ENCODE assay signal across 14 cellular contexts in the genomic region with DNA sequence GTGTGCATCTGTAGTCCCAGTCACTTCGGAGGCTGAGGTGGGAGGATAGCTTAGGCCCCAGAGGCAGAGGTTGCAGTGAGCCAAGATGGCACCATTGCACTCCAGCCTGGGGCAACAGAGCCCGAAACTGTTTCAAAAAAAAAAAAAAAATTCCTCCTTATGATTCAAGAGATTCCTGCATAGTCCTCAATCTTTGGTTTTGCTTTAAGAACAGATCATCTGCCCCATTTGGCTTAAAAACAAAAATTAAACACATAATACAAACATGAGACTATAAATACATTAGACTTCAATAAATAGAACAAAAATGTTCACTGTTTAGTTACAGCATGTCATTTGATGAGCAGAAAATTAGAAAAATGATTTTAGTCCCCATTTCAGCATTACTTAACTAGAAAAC.
A peak's percentile ranks its signal among the peaks of the same experiment; 100 is the strongest.
DNase-seq lines count a peak whose midpoint lies in the region; ATAC-seq and TF ChIP-seq lines count a peak whose summit lies in the region.
"Had no signal": no experiment of that assay in that cellular context is flagged by ENCODE, and none has a peak within 500 bp of the region (broad histone marks: within the 10 kb centered on the region; RNA-seq: fewer than 3 reads in every experiment).

No MANE protein-coding gene starts in this region.

- H4K20me1 ChIP-seq in hepatocyte (ENCODE audit: insufficient read depth, poor library complexity, severe bottlenecking), result no peaks in the 10 kb centered on the region

- peak; percentile 28 for DNase-seq in AG10803 (ENCODE audit: low read depth)
- no peak for DNase-seq in SK-N-MC (ENCODE audit: low read depth, low spot score)
- DNase-seq in hepatocyte (ENCODE audit: low spot score), result no peak
- no peak for DNase-seq in testis
- DNase-seq in SIG-M5 treated with dmso at 0.1 percent for 504 hours (lab: John Stamatoyannopoulos, UW; ENCODE audit: unreplicated experiment), result no peak
- DNase-seq in COR-L47 (lab: John Stamatoyannopoulos, UW), result no peak
- DNase-seq in posterior cingulate gyrus, result no peak
- DNase-seq: DMS79, GOT3, NCI-H1092, NCI-H2227 treated with DMSO at 0.1 percent for 48 hours, NCI-H69 had no signal

- peak overlapping the region; percentile 6 for H3K4me2 ChIP-seq in hepatocyte

- no peak overlapping the region for H3K9ac ChIP-seq in SK-N-MC (ENCODE audit: insufficient read length)

- H3K27me3 ChIP-seq in hepatocyte, result no peaks in the 10 kb centered on the region
- no peaks in the 10 kb centered on the region for H3K27me3 ChIP-seq in testis

- H3K4me1 ChIP-seq in hepatocyte (ENCODE audit: insufficient read depth) (peaks cover 29% of the 10 kb centered on the region), testis (peaks cover 19% of the 10 kb centered on the region)

- no peak for TF ChIP-seq POLR2A in testis (IDR thresholded peaks at IDR 0.05)

- TF ChIP-seq CTCF in AG10803 (conservative IDR thresholded peaks at IDR 0.05; ENCODE audit: low read length) (no peak), hepatocyte (IDR thresholded peaks at IDR 0.05; ENCODE audit: poor library complexity) (no peak), testis (IDR thresholded peaks at IDR 0.05) (no peak)

- no peak for ATAC-seq in HG02970 (IDR thresholded peaks at IDR 0.05; ENCODE audit: low FRiP score, unreplicated experiment)

- H3K9me2 ChIP-seq in hepatocyte (replicated peaks; ENCODE audit: insufficient read depth), result no peaks in the 10 kb centered on the region

- H3K4me3 ChIP-seq in AG10803 (ENCODE audit: low read length) (no peak overlapping the region), SK-N-MC (no peak overlapping the region), hepatocyte (no peak overlapping the region), testis (no peak overlapping the region)

- H3K36me3 ChIP-seq in SK-N-MC (ENCODE audit: insufficient read depth, low read length) (peaks cover 22% of the 10 kb centered on the region), hepatocyte (replicated peaks; ENCODE audit: insufficient read depth, low read depth) (no peaks in the 10 kb centered on the region), testis (ENCODE audit: low read depth, missing control alignments) (no peaks in the 10 kb centered on the region)

- intact Hi-C loops in testis (cut with DNase I; ENCODE audit: low total_unique reads), result loop anchor here (10.0 kb wide), 1 partner anchor 135 kb away; a partner anchor contains a TSS
- intact Hi-C loops in posterior cingulate gyrus (cut with DNase I), result loop anchor here (5.0 kb wide), 3 partner anchors 178 to 1203 kb away; no protein-coding TSS in a partner anchor

- no peaks in the 10 kb centered on the region for H3K9me3 ChIP-seq in SK-N-MC (ENCODE audit: low read depth, low read length)
- H3K9me3 ChIP-seq in hepatocyte (ENCODE audit: low read depth), result no peaks in the 10 kb centered on the region
- no peaks in the 10 kb centered on the region for H3K9me3 ChIP-seq in testis

- H3K27ac ChIP-seq in SK-N-MC (peak overlapping the region; percentile 38; the same call in 1 of the 2 replicates), hepatocyte (peak overlapping the region; percentile 33), testis (peak overlapping the region; percentile 41 to 77)
- H3K27ac ChIP-seq: C4-2B had no signal

- 97% methylated on average over 2 of the region's 2 CpGs for WGBS in hepatocyte (ENCODE audit: low lambda C conversion rate, missing lambda C conversion rate)
- WGBS in testis, 2 donors, result 71 to 78% methylated on average over 2 of the region's 2 CpGs

- H3K79me2 ChIP-seq in hepatocyte, result no peaks in the 10 kb centered on the region

- no peak overlapping the region for H2AFZ ChIP-seq in hepatocyte
